ENCODE assay signal across 1 cellular context in the genomic region with DNA sequence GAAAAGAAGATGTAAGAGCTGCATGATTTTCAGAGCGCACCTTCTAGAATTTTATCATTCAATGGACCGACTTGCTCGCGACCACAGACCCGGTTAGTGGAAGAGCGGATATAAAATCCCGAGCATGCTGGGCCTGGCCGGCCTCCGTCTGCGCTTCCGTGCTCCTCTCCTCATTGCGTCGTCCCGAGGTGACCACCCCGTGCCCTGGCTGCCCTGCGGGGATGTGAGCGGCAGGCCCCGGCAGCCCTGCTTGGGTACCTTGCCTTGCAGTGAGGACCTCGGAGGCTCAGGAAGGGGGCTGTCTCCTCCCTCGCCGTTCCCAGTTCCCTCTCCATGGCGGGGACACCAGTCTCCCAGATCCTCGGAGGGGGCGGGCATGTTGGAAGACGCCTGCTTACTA.
TF ChIP-seq lines count a peak whose summit lies in the region.

No MANE protein-coding gene starts in this region.

TF ChIP-seq in H1, 55 proteins besides CTCF, POLR2A, EP300 and RAD21 (continued from another document):
- TF ChIP-seq, protein P1, sequence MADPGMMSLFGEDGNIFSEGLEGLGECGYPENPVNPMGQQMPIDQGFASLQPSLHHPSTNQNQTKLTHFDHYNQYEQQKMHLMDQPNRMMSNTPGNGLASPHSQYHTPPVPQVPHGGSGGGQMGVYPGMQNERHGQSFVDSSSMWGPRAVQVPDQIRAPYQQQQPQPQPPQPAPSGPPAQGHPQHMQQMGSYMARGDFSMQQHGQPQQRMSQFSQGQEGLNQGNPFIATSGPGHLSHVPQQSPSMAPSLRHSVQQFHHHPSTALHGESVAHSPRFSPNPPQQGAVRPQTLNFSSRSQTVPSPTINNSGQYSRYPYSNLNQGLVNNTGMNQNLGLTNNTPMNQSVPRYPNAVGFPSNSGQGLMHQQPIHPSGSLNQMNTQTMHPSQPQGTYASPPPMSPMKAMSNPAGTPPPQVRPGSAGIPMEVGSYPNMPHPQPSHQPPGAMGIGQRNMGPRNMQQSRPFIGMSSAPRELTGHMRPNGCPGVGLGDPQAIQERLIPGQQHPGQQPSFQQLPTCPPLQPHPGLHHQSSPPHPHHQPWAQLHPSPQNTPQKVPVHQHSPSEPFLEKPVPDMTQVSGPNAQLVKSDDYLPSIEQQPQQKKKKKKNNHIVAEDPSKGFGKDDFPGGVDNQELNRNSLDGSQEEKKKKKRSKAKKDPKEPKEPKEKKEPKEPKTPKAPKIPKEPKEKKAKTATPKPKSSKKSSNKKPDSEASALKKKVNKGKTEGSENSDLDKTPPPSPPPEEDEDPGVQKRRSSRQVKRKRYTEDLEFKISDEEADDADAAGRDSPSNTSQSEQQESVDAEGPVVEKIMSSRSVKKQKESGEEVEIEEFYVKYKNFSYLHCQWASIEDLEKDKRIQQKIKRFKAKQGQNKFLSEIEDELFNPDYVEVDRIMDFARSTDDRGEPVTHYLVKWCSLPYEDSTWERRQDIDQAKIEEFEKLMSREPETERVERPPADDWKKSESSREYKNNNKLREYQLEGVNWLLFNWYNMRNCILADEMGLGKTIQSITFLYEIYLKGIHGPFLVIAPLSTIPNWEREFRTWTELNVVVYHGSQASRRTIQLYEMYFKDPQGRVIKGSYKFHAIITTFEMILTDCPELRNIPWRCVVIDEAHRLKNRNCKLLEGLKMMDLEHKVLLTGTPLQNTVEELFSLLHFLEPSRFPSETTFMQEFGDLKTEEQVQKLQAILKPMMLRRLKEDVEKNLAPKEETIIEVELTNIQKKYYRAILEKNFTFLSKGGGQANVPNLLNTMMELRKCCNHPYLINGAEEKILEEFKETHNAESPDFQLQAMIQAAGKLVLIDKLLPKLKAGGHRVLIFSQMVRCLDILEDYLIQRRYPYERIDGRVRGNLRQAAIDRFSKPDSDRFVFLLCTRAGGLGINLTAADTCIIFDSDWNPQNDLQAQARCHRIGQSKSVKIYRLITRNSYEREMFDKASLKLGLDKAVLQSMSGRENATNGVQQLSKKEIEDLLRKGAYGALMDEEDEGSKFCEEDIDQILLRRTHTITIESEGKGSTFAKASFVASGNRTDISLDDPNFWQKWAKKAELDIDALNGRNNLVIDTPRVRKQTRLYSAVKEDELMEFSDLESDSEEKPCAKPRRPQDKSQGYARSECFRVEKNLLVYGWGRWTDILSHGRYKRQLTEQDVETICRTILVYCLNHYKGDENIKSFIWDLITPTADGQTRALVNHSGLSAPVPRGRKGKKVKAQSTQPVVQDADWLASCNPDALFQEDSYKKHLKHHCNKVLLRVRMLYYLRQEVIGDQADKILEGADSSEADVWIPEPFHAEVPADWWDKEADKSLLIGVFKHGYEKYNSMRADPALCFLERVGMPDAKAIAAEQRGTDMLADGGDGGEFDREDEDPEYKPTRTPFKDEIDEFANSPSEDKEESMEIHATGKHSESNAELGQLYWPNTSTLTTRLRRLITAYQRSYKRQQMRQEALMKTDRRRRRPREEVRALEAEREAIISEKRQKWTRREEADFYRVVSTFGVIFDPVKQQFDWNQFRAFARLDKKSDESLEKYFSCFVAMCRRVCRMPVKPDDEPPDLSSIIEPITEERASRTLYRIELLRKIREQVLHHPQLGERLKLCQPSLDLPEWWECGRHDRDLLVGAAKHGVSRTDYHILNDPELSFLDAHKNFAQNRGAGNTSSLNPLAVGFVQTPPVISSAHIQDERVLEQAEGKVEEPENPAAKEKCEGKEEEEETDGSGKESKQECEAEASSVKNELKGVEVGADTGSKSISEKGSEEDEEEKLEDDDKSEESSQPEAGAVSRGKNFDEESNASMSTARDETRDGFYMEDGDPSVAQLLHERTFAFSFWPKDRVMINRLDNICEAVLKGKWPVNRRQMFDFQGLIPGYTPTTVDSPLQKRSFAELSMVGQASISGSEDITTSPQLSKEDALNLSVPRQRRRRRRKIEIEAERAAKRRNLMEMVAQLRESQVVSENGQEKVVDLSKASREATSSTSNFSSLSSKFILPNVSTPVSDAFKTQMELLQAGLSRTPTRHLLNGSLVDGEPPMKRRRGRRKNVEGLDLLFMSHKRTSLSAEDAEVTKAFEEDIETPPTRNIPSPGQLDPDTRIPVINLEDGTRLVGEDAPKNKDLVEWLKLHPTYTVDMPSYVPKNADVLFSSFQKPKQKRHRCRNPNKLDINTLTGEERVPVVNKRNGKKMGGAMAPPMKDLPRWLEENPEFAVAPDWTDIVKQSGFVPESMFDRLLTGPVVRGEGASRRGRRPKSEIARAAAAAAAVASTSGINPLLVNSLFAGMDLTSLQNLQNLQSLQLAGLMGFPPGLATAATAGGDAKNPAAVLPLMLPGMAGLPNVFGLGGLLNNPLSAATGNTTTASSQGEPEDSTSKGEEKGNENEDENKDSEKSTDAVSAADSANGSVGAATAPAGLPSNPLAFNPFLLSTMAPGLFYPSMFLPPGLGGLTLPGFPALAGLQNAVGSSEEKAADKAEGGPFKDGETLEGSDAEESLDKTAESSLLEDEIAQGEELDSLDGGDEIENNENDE (IDR thresholded peaks at IDR 0.05; ENCODE audit: insufficient replicate concordance, low read length) = no peak
- TF ChIP-seq, protein P2, sequence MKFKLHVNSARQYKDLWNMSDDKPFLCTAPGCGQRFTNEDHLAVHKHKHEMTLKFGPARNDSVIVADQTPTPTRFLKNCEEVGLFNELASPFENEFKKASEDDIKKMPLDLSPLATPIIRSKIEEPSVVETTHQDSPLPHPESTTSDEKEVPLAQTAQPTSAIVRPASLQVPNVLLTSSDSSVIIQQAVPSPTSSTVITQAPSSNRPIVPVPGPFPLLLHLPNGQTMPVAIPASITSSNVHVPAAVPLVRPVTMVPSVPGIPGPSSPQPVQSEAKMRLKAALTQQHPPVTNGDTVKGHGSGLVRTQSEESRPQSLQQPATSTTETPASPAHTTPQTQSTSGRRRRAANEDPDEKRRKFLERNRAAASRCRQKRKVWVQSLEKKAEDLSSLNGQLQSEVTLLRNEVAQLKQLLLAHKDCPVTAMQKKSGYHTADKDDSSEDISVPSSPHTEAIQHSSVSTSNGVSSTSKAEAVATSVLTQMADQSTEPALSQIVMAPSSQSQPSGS (IDR thresholded peaks at IDR 0.05; ENCODE audit: low read length) = no peak
- TF ChIP-seq CEBPB (IDR thresholded peaks at IDR 0.05; ENCODE audit: low read depth, low read length) (no peak), CHD2 (IDR thresholded peaks at IDR 0.05; ENCODE audit: low read length) (no peak)
- TF ChIP-seq, protein P3, sequence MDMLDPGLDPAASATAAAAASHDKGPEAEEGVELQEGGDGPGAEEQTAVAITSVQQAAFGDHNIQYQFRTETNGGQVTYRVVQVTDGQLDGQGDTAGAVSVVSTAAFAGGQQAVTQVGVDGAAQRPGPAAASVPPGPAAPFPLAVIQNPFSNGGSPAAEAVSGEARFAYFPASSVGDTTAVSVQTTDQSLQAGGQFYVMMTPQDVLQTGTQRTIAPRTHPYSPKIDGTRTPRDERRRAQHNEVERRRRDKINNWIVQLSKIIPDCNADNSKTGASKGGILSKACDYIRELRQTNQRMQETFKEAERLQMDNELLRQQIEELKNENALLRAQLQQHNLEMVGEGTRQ (IDR thresholded peaks at IDR 0.05; ENCODE audit: low read length) = no peak
- TF ChIP-seq, protein P4, sequence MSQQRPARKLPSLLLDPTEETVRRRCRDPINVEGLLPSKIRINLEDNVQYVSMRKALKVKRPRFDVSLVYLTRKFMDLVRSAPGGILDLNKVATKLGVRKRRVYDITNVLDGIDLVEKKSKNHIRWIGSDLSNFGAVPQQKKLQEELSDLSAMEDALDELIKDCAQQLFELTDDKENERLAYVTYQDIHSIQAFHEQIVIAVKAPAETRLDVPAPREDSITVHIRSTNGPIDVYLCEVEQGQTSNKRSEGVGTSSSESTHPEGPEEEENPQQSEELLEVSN (IDR thresholded peaks at IDR 0.05) = no peak
- TF ChIP-seq, protein P5, sequence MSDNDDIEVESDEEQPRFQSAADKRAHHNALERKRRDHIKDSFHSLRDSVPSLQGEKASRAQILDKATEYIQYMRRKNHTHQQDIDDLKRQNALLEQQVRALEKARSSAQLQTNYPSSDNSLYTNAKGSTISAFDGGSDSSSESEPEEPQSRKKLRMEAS (IDR thresholded peaks at IDR 0.05) = no peak
